In genomic region chr1:231039161-231040018, GRCh38 we compare ENCODE assay signal across 8 cellular contexts. TPM values are rescaled to one million over a fixed set of nuclear protein-coding genes. Genes with fewer than 3 reads are reported as not detected.
DNase-seq lines count a peak whose midpoint lies in the region; ATAC-seq, FAIRE-seq and TF ChIP-seq lines count a peak whose summit lies in the region.

No MANE protein-coding gene starts in this region.

- H3K27ac Mint-ChIP-seq in stimulated activated naive B cell treated with anti-CD40 and anti-IgM and Interleukin-4, amounts not matched to agents 10 μg/mL and 1 μg/mL and 100 μg/mL, for 72 hours: no peak overlapping the region

- peaks cover 5% of the 10 kb centered on the region for H3K79me1 ChIP-seq in mesenchymal stem cell (replicated peaks; ENCODE audit: low read length, poor library complexity, severe bottlenecking)

- H3F3A ChIP-seq in DOHH2 (ENCODE audit: control insufficient read depth, insufficient read depth): no peaks in the 10 kb centered on the region

- no peak for FAIRE-seq in urothelium cell line (lab: Jason Lieb, UNC)

- H3K9me2 ChIP-seq in DOHH2 (replicated peaks; ENCODE audit: control insufficient read depth, low read length): no peaks in the 10 kb centered on the region

- H3K36me3 Mint-ChIP-seq in stimulated activated naive B cell treated with anti-CD40 and anti-IgM and Interleukin-4, amounts not matched to agents 10 μg/mL and 1 μg/mL and 100 μg/mL, for 72 hours: peaks cover 1 to 6% of the 10 kb centered on the region in 2 donors

- H3K4me1 Mint-ChIP-seq in stimulated activated naive B cell treated with anti-CD40 and anti-IgM and Interleukin-4, amounts not matched to agents 10 μg/mL and 1 μg/mL and 100 μg/mL, for 72 hours: peaks cover 13 to 28% of the 10 kb centered on the region in 2 donors

- peak overlapping the region; percentile 98 to 99 for H3K18ac ChIP-seq in mesenchymal stem cell (ENCODE audit: low read depth in 1 of 2, low read length in 2 of 2)

- H3K9me3 ChIP-seq in DOHH2 (ENCODE audit: control insufficient read depth, insufficient read depth, low read length) (no peaks in the 10 kb centered on the region), mesenchymal stem cell (ENCODE audit: control insufficient read depth, low read length) (peaks cover 3% of the 10 kb centered on the region)

- H3K4me1 ChIP-seq in DOHH2 (ENCODE audit: control insufficient read depth, low read length) (peaks cover 31% of the 10 kb centered on the region), mesenchymal stem cell (ENCODE audit: control insufficient read depth, insufficient read depth, low read depth, low read length) (peaks cover 16% of the 10 kb centered on the region)

- H3K27me3 ChIP-seq in DOHH2 (ENCODE audit: control insufficient read depth, low read length) (peaks cover 29% of the 10 kb centered on the region), mesenchymal stem cell (ENCODE audit: control insufficient read depth in 1 of 2, insufficient read depth in 1 of 2, low read length in 2 of 2) (peaks cover 3 to 9% of the 10 kb centered on the region in 2 experiments)

- H3K79me2 ChIP-seq in DOHH2 (ENCODE audit: control insufficient read depth, low read length): peaks cover 26% of the 10 kb centered on the region

- peak overlapping the region; percentile 87 for H3K4me3 ChIP-seq in DOHH2 (ENCODE audit: low read length)
- H3K4me3 ChIP-seq in mesenchymal stem cell (ENCODE audit: insufficient read depth in 1 of 2, low read depth in 1 of 2, low read length in 2 of 2): peak overlapping the region; percentile 78 to 88

- H4K8ac ChIP-seq in mesenchymal stem cell (ENCODE audit: low read length): peak overlapping the region; percentile 90

- H3K4me3 Mint-ChIP-seq in stimulated activated naive B cell treated with anti-CD40 and anti-IgM and Interleukin-4, amounts not matched to agents 10 μg/mL and 1 μg/mL and 100 μg/mL, for 72 hours: peak overlapping the region; percentile 76 to 81

- no peak overlapping the region for H3K27ac ChIP-seq in DOHH2 (ENCODE audit: low read depth, low read length)
- H3K27ac ChIP-seq in mesenchymal stem cell (ENCODE audit: low read length, poor library complexity, severe bottlenecking): no peak overlapping the region

- peak overlapping the region; percentile 89 to 95 for H3K4ac ChIP-seq in mesenchymal stem cell (ENCODE audit: low read depth in 1 of 2, low read length in 2 of 2)

- under 1% methylated on average over 64 of the region's 91 CpGs for WGBS in mesenchymal stem cell

- peaks cover 8% of the 10 kb centered on the region; the same call in 1 of the 2 replicates for H4K20me1 ChIP-seq in DOHH2 (ENCODE audit: control insufficient read depth, insufficient read depth, low read depth, low read length)

- H3K4me2 ChIP-seq in DOHH2 (ENCODE audit: low read length): peak overlapping the region; percentile 88
- peak overlapping the region; percentile 89 for H3K4me2 ChIP-seq in mesenchymal stem cell (ENCODE audit: low read length, poor library complexity, severe bottlenecking)

- peak overlapping the region; percentile 94 for H4K91ac ChIP-seq in mesenchymal stem cell (ENCODE audit: low read length)

- H3K36me3 ChIP-seq in DOHH2 (ENCODE audit: control insufficient read depth, low read length) (no peaks in the 10 kb centered on the region; the same call in 1 of the 2 replicates), mesenchymal stem cell (ENCODE audit: control insufficient read depth in 1 of 2, insufficient read depth in 2 of 2, low read depth in 1 of 2, low read length in 2 of 2) (no peaks in the 10 kb centered on the region)

- H2BK5ac ChIP-seq in mesenchymal stem cell (ENCODE audit: low read depth, low read length, poor library complexity, severe bottlenecking): no peak overlapping the region

- peak overlapping the region; percentile 72 for H3K9ac ChIP-seq in mesenchymal stem cell (ENCODE audit: low read length)

- peak overlapping the region; percentile 97 for H2BK15ac ChIP-seq in mesenchymal stem cell (ENCODE audit: low read depth, poor library complexity, severe bottlenecking)

- H2BK12ac ChIP-seq in mesenchymal stem cell (ENCODE audit: low read length in 2 of 2): peak overlapping the region; percentile 28 to 95

- H3K9me3 Mint-ChIP-seq in stimulated activated naive B cell treated with anti-CD40 and anti-IgM and Interleukin-4, amounts not matched to agents 10 μg/mL and 1 μg/mL and 100 μg/mL, for 72 hours: no peaks in the 10 kb centered on the region

- H3K27me3 Mint-ChIP-seq in stimulated activated naive B cell treated with anti-CD40 and anti-IgM and Interleukin-4, amounts not matched to agents 10 μg/mL and 1 μg/mL and 100 μg/mL, for 72 hours: peaks cover 5 to 23% of the 10 kb centered on the region in 2 donors

- no peak for TF ChIP-seq CTCF in DOHH2 (IDR thresholded peaks at IDR 0.05; ENCODE audit: low read depth, low read length, poor library complexity, severe bottlenecking)

- no peak overlapping the region for H2AFZ ChIP-seq in mesenchymal stem cell (ENCODE audit: low read depth, low read length)

- H2AK5ac ChIP-seq in mesenchymal stem cell (ENCODE audit: low read length, severe bottlenecking): no peak overlapping the region

- peak; percentile 49 for ATAC-seq in GM21723 (IDR thresholded peaks at IDR 0.05; ENCODE audit: unreplicated experiment)
- ATAC-seq in stimulated activated naive B cell treated with anti-CD40 and anti-IgM and Interleukin-4, amounts not matched to agents 10 μg/mL and 1 μg/mL and 100 μg/mL, for 72 hours (replicated peaks): peak; percentile 58 to 60

- DNase-seq in M059J (ENCODE audit: low read depth) (peak; percentile 27), ecto neural progenitor cell (ENCODE audit: low spot score) (peak; percentile 78), mesenchymal stem cell (peak; percentile 79), urothelium cell line (ENCODE audit: low spot score) (no peak)
- DNase-seq in activated CD4-positive, alpha-beta T cell treated with anti-CD3 and anti-CD28 coated beads for 48 hours: peak; percentile 52
- DNase-seq in stimulated activated naive B cell treated with anti-CD40 and anti-IgM and Interleukin-4, amounts not matched to agents 10 μg/mL and 1 μg/mL and 100 μg/mL, for 72 hours: peak; percentile 20

- peak overlapping the region; percentile 98 for H2BK120ac ChIP-seq in mesenchymal stem cell (ENCODE audit: low read depth, low read length)

- peak overlapping the region in 1 of 2 experiments; percentile 93 for H3K23ac ChIP-seq in mesenchymal stem cell (ENCODE audit: low read length in 2 of 2)

- peak overlapping the region; percentile 95 to 96 for H3K14ac ChIP-seq in mesenchymal stem cell (ENCODE audit: low read length in 2 of 2)

RNA-seq across cellular contexts. Expression of gene FAM89A, which starts 0.7 kb away (rescaled TPM):
- total RNA-seq in M059J (2014; rRNA removed; shearing (Covaris generic)): 7.3 and 9.4 TPM in 2 replicates
- 79.1 TPM for polyA plus RNA-seq in mesenchymal stem cell (2013, experiment 1 of 2)
- polyA plus RNA-seq in mesenchymal stem cell (2013, experiment 2 of 2): 83.8 TPM
